Comparison of ENCODE assay signal across 8 cellular contexts in the genomic region with DNA sequence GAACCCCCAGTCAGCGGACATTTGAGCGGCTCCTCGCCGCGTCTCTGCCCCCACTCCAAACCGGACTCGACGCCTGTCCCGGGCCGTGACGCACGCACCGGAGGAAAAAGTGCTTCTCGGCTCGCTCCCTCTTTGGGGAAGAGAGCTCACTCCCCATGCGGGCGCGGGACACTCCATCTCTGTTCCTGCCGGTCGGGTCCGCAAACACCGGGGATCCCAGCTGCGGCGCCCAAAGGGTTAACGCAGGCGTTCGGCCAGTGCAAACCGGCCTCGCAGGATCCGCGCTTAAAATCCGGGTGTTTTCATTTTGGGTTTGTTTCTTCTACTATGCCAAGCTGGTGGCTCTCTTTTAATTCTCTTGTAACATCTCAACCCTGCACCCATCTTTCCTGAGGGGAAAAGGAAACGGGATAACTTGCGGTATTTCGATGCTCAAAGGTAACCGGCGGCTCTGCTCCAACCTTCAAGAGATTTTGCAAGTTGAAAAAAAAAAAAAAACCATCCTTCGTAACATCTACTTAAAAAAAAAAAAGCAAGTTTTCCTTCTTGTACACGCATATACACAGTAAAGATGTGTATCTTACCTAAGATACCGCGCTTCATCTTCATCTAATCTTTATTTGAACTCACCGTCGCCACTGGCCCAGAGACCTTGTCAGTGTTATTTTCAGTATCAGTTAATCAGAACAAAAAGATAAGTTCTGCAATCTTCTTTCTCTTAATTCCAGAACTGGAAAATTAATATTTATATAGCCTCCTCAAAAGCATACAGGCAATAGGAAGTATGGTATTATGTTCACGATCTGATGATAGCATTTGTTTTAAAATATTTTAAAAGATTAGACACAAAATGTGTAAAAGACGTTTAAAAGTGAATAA. TPM values are rescaled to one million over a fixed set of nuclear protein-coding genes. Genes with fewer than 3 reads are reported as not detected.
A peak's percentile ranks its signal among the peaks of the same experiment; 100 is the strongest.
DNase-seq lines count a peak whose midpoint lies in the region; ATAC-seq and TF ChIP-seq lines count a peak whose summit lies in the region.

No MANE protein-coding gene starts in this region.

- peak overlapping the region; percentile 95 to 98 for H3K27ac ChIP-seq in prostate gland

- H3K4me3 ChIP-seq in MG63 (peak overlapping the region; percentile 89), prostate gland (peak overlapping the region; percentile 64 to 96)

- no peaks in the 10 kb centered on the region for H3K36me3 ChIP-seq in MG63
- H3K36me3 ChIP-seq in prostate gland, result no peaks in the 10 kb centered on the region

- H3K36me3 Mint-ChIP-seq in activated naive CD8-positive, alpha-beta T cell treated with anti-CD3 and anti-CD28 coated beads, Interleukin-2, amount 50 U/mL, for 24 hours (ENCODE audit: low read depth), result no peaks in the 10 kb centered on the region

- no peaks in the 10 kb centered on the region for H3K4me1 ChIP-seq in prostate gland (replicated peaks)

- H3K4me1 Mint-ChIP-seq in activated naive CD8-positive, alpha-beta T cell treated with anti-CD3 and anti-CD28 coated beads, Interleukin-2, amount 50 U/mL, for 24 hours, result peaks cover 34% of the 10 kb centered on the region

- H3K27me3 ChIP-seq in MG63, result no peaks in the 10 kb centered on the region
- H3K27me3 ChIP-seq in prostate gland (replicated peaks; ENCODE audit: insufficient read depth), result no peaks in the 10 kb centered on the region

- no peak for TF ChIP-seq POLR2A in prostate gland (IDR thresholded peaks at IDR 0.05)

- H3K27me3 Mint-ChIP-seq in activated naive CD8-positive, alpha-beta T cell treated with anti-CD3 and anti-CD28 coated beads, Interleukin-2, amount 50 U/mL, for 24 hours, result peaks cover 2% of the 10 kb centered on the region

- H3K9me3 ChIP-seq in MG63 (no peaks in the 10 kb centered on the region), prostate gland (no peaks in the 10 kb centered on the region)

- H3K27ac Mint-ChIP-seq in activated naive CD8-positive, alpha-beta T cell treated with anti-CD3 and anti-CD28 coated beads, Interleukin-2, amount 50 U/mL, for 24 hours, result peak overlapping the region; percentile 86

- WGBS in prostate gland, result 1% methylated on average over 42 of the region's 45 CpGs

- H3K4me3 Mint-ChIP-seq in activated naive CD8-positive, alpha-beta T cell treated with anti-CD3 and anti-CD28 coated beads, Interleukin-2, amount 50 U/mL, for 24 hours, result peak overlapping the region; percentile 84

- ATAC-seq in GM19023 (IDR thresholded peaks at IDR 0.05; ENCODE audit: unreplicated experiment), result peak; percentile 0
- no peak for ATAC-seq in activated naive CD8-positive, alpha-beta T cell treated with anti-CD3 and anti-CD28 coated beads, Interleukin-2, amount 50 U/mL, for 24 hours
- peak; percentile 22 for ATAC-seq in left ventricle myocardium superior
- ATAC-seq in GM18873 (IDR thresholded peaks at IDR 0.05; ENCODE audit: low FRiP score, unreplicated experiment), result no peak

- intact Hi-C loops in left ventricle myocardium superior (cut with micrococcal nuclease) (loop anchor here (10.0 kb wide), 1 partner anchor 165 kb away; no protein-coding TSS in a partner anchor), prostate gland (cut with DNase I) (loop anchor here (5.0 kb wide), 2 partner anchors 168 to 242 kb away; no protein-coding TSS in a partner anchor)

- H3K9me3 Mint-ChIP-seq in activated naive CD8-positive, alpha-beta T cell treated with anti-CD3 and anti-CD28 coated beads, Interleukin-2, amount 50 U/mL, for 24 hours, result peaks cover 17% of the 10 kb centered on the region

- no peak for TF ChIP-seq CTCF in prostate gland (IDR thresholded peaks at IDR 0.05)

- DNase-seq in AG08396 (ENCODE audit: low spot score), result peak; percentile 52
- peak; percentile 63 for DNase-seq in MG63
- peak; percentile 58 for DNase-seq in activated naive CD8-positive, alpha-beta T cell treated with anti-CD3 and anti-CD28 coated beads, Interleukin-2, amount 50 U/mL, for 24 hours
- peak; percentile 75 for DNase-seq in left ventricle myocardium superior
- peak; percentile 40 for DNase-seq in prostate gland (ENCODE audit: low spot score)
- no peak for DNase-seq in SKM-1 treated with dmso at 0.1 percent for 144 hours (lab: John Stamatoyannopoulos, UW; ENCODE audit: unreplicated experiment)

RNA-seq across cellular contexts. Expression of gene ATP2B1, which starts 1.6 kb away (rescaled TPM):
- 14.3 and 22.4 TPM in 2 replicates for total RNA-seq in MG63 (2014; rRNA removed; shearing (Covaris generic); ENCODE audit: low replicate concordance)
- total RNA-seq in left ventricle myocardium superior, result 11.9 TPM
- total RNA-seq in prostate gland, result 10 to 100 TPM; 16.4 to 80.3 TPM

Comparison
In these comparisons a context has a peak if more than half of its experiments do, and no peak if none do; other contexts are left out.
1. ATAC-seq: peak in GM19023 (single experiment) and left ventricle myocardium superior (single experiment); none in activated naive CD8-positive, alpha-beta T cell treated with anti-CD3 and anti-CD28 coated beads, Interleukin-2, amount 50 U/mL, for 24 hours (single experiment) and GM18873 (single experiment).